14 cellular contexts compared by ENCODE assay signal in genomic region chr13:26074706-26075105, GRCh38. TPM values are rescaled to one million over a fixed set of nuclear protein-coding genes. Genes with fewer than 3 reads are reported as not detected.
A peak's percentile ranks its signal among the peaks of the same experiment; 100 is the strongest.
DNase-seq lines count a peak whose midpoint lies in the region; ATAC-seq and TF ChIP-seq lines count a peak whose summit lies in the region.
"Had no signal": no experiment of that assay in that cellular context is flagged by ENCODE, and none has a peak within 500 bp of the region (broad histone marks: within the 10 kb centered on the region; RNA-seq: fewer than 3 reads in every experiment).

No MANE protein-coding gene starts in this region.

- no peaks in the 10 kb centered on the region for H4K20me1 ChIP-seq in PC-3 (ENCODE audit: low read length)

- TF ChIP-seq EP300 in esophagus muscularis mucosa (IDR thresholded peaks at IDR 0.05): no peak

- TF ChIP-seq CTCF in Caco-2 (IDR thresholded peaks at IDR 0.05; ENCODE audit: insufficient read depth in 1 of 2, low read depth in 1 of 2, low read length in 1 of 2, severe bottlenecking in 1 of 2, unreplicated experiment in 1 of 2) (peak; percentile 13), PC-3 (conservative IDR thresholded peaks at IDR 0.05; ENCODE audit: low read depth, low read length) (no peak), esophagus muscularis mucosa (IDR thresholded peaks at IDR 0.05) (no peak), body of pancreas (IDR thresholded peaks at IDR 0.05) (no peak)

- H3K4me1 ChIP-seq in Caco-2 (peaks cover 4% of the 10 kb centered on the region; the same call in 1 of the 2 replicates), PC-3 (ENCODE audit: insufficient read depth, low read length) (no peaks in the 10 kb centered on the region), esophagus muscularis mucosa (no peaks in the 10 kb centered on the region), body of pancreas (no peaks in the 10 kb centered on the region)
- H3K4me1 ChIP-seq: neural progenitor cell had no signal

- no peaks in the 10 kb centered on the region for H3K9me2 ChIP-seq in PC-3 (replicated peaks; ENCODE audit: low read length)

- H3K4me2 ChIP-seq in PC-3 (ENCODE audit: low read length): no peak overlapping the region
- H3K4me2 ChIP-seq: neural progenitor cell had no signal

- CTCF ChIA-PET in Caco-2 (lab: Charles Lee) (interaction anchor here (0.7 to 2.2 kb wide), 2 partner anchors 430 to 500 kb away, joined by 3 to 11 read pairs; no protein-coding TSS in a partner anchor), PC-3 (lab: Charles Lee) (interaction anchor here (0.7 kb wide), 1 partner anchor 73 kb away, joined by 3 read pairs; no protein-coding TSS in a partner anchor)

- DNase-seq in Caco-2: peak; percentile 62
- DNase-seq in PC-3: peak; percentile 24
- DNase-seq in esophagus muscularis mucosa (ENCODE audit: extremely low spot score): peak; percentile 57
- peak; percentile 24 for DNase-seq in non-pigmented ciliary epithelial cell (ENCODE audit: low read depth)
- no peak for DNase-seq in C1 segment of cervical spinal cord (lab: John Stamatoyannopoulos, UW)
- DNase-seq in NCI-H1092 treated with DMSO at 0.1 percent for 48 hours (lab: John Stamatoyannopoulos, UW): no peak
- DNase-seq in dermis blood vessel endothelial cell: no peak
- DNase-seq in body of pancreas: no peak
- DNase-seq: activated CD8-positive, alpha-beta memory T cell treated with anti-CD3 and anti-CD28 coated beads, Interleukin-2, amount 50 U/mL, for 4 hours; HCEC 1CT had no signal

- H3K4me3 ChIP-seq in Caco-2 (ENCODE audit: low read depth, low read length): no peak overlapping the region
- no peak overlapping the region for H3K4me3 ChIP-seq in PC-3 (ENCODE audit: low read length)
- H3K4me3 ChIP-seq in esophagus muscularis mucosa: no peak overlapping the region
- H3K4me3 ChIP-seq in body of pancreas: no peak overlapping the region
- H3K4me3 ChIP-seq: neural progenitor cell had no signal

- ATAC-seq in PC-3 (no peak), body of pancreas (no peak)
- ATAC-seq: Panc1 had no signal

- no TSS peak for BruUV-seq in Caco-2 (replicated peaks; lab: Mats Ljungman, UMichigan)
- no TSS peak for BruUV-seq in PC-3 (replicated peaks; lab: Mats Ljungman, UMichigan)

- intact Hi-C loops in Caco-2 (cut with micrococcal nuclease; ENCODE audit: unreplicated experiment): loop anchor here (1.0 to 2.0 kb wide), 2 partner anchors 38 to 500 kb away; no protein-coding TSS in a partner anchor
- intact Hi-C loops in PC-3 (cut with micrococcal nuclease): no loop called here
- intact Hi-C loops in esophagus muscularis mucosa (cut with DNase I): loop anchor here (5.0 kb wide), 1 partner anchor 502 kb away; no protein-coding TSS in a partner anchor
- intact Hi-C loops in body of pancreas (cut with DNase I): loop anchor here (5.0 kb wide), 1 partner anchor 502 kb away; no protein-coding TSS in a partner anchor

- H2AFZ ChIP-seq in PC-3 (ENCODE audit: low read length): no peak overlapping the region
- H2AFZ ChIP-seq: neural progenitor cell had no signal

- no peaks in the 10 kb centered on the region for H3K9me3 Mint-ChIP-seq in Caco-2 (ENCODE audit: unreplicated experiment)
- H3K9me3 Mint-ChIP-seq: neural progenitor cell had no signal

- no peaks in the 10 kb centered on the region for H3K36me3 Mint-ChIP-seq in Caco-2 (ENCODE audit: insufficient read depth, unreplicated experiment)
- H3K36me3 Mint-ChIP-seq: brain, neural progenitor cell had no signal

- TF ChIP-seq POLR2A in esophagus muscularis mucosa (IDR thresholded peaks at IDR 0.05; ENCODE audit: low read depth) (no peak), body of pancreas (IDR thresholded peaks at IDR 0.05) (no peak)

- no peaks in the 10 kb centered on the region for H3F3A ChIP-seq in PC-3 (ENCODE audit: low read length, unreplicated experiment)

- H3K27me3 ChIP-seq in Caco-2 (replicated peaks; ENCODE audit: control insufficient read depth, insufficient read depth, low read length): no peaks in the 10 kb centered on the region
- peaks cover 16% of the 10 kb centered on the region for H3K27me3 ChIP-seq in PC-3 (ENCODE audit: low read length)
- peaks cover 0 to 23% (median 0%) of the 10 kb centered on the region in 4 donors for H3K27me3 ChIP-seq in esophagus muscularis mucosa
- H3K27me3 ChIP-seq in body of pancreas: no peaks in the 10 kb centered on the region
- H3K27me3 ChIP-seq: neural progenitor cell had no signal

- 34% methylated on average over 15 of the region's 16 CpGs for WGBS in esophagus muscularis mucosa
- 16 to 28% methylated on average over 16 of the region's 16 CpGs for WGBS in body of pancreas, 2 donors

- H3K36me3 ChIP-seq in Caco-2 (ENCODE audit: control insufficient read depth, insufficient read depth, low read length) (no peaks in the 10 kb centered on the region), PC-3 (ENCODE audit: low read depth, low read length) (no peaks in the 10 kb centered on the region), esophagus muscularis mucosa (no peaks in the 10 kb centered on the region), body of pancreas (replicated peaks in 1 of 2; ENCODE audit: insufficient read depth in 1 of 2, low read depth in 2 of 2) (no peaks in the 10 kb centered on the region)
- H3K36me3 ChIP-seq: neural progenitor cell had no signal

- no peak overlapping the region for H3K4me3 Mint-ChIP-seq in Caco-2 (ENCODE audit: unreplicated experiment)
- H3K4me3 Mint-ChIP-seq: brain, neural progenitor cell had no signal

- H3K27me3 Mint-ChIP-seq in Caco-2 (ENCODE audit: insufficient read depth, unreplicated experiment): peaks cover 12% of the 10 kb centered on the region

- no peak overlapping the region for H3K9ac ChIP-seq in PC-3 (ENCODE audit: low read length)
- H3K9ac ChIP-seq: neural progenitor cell had no signal

- H3K27ac ChIP-seq in PC-3 (ENCODE audit: low read length) (no peak overlapping the region), esophagus muscularis mucosa (replicated peaks in 1 of 4) (no peak overlapping the region), body of pancreas (no peak overlapping the region)
- H3K27ac ChIP-seq: neural progenitor cell, VCaP had no signal

- H3K9me3 ChIP-seq in Caco-2: no peaks in the 10 kb centered on the region
- no peaks in the 10 kb centered on the region for H3K9me3 ChIP-seq in PC-3 (ENCODE audit: low read length)
- H3K9me3 ChIP-seq in esophagus muscularis mucosa: no peaks in the 10 kb centered on the region
- H3K9me3 ChIP-seq in body of pancreas: no peaks in the 10 kb centered on the region

- H3K4me1 Mint-ChIP-seq in Caco-2 (ENCODE audit: low read depth, unreplicated experiment): no peaks in the 10 kb centered on the region
- H3K4me1 Mint-ChIP-seq: neural progenitor cell had no signal

- no peak overlapping the region for H3K27ac Mint-ChIP-seq in Caco-2 (ENCODE audit: unreplicated experiment)
- H3K27ac Mint-ChIP-seq: brain, neural progenitor cell had no signal

- H3K79me2 ChIP-seq in PC-3 (ENCODE audit: low read length): no peaks in the 10 kb centered on the region

- POLR2A ChIA-PET in Caco-2 (lab: Charles Lee): no interaction called here
- POLR2A ChIA-PET in PC-3 (lab: Charles Lee; ENCODE audit: unreplicated experiment): no interaction called here

RNA-seq across cellular contexts. Expression of gene SHISA2, which starts 22.9 kb away (rescaled TPM):
- not detected in 2 replicates for total RNA-seq in Caco-2 (2022)
- total RNA-seq in PC-3 (2014; rRNA removed): 7.8 TPM in 2 replicates
- total RNA-seq in esophagus muscularis mucosa: under 1 TPM in 3 of 4 donors, not detected in 1; 0.78 to 0.98 (median 0.83) TPM
- 1.1 and 1.7 TPM in 2 replicates for total RNA-seq in dermis blood vessel endothelial cell
- total RNA-seq in body of pancreas: 1 to 10 TPM in 1 of 2 donors, not detected in 1; 1.8 TPM

Comparison
In these comparisons a context has a peak if more than half of its experiments do, and no peak if none do; other contexts are left out.
1. DNase-seq: peak in Caco-2 (2 of 2), PC-3 (single experiment), esophagus muscularis mucosa (single experiment) and non-pigmented ciliary epithelial cell (single experiment); none in C1 segment of cervical spinal cord (0 of 14), NCI-H1092 treated with DMSO at 0.1 percent for 48 hours (single experiment), dermis blood vessel endothelial cell (single experiment) and body of pancreas (0 of 4).
2. CTCF ChIP-seq: peak in Caco-2 (2 of 2); none in PC-3 (single experiment), esophagus muscularis mucosa (0 of 3) and body of pancreas (0 of 7).